ENCODE assay signal across 18 cellular contexts in the genomic region with DNA sequence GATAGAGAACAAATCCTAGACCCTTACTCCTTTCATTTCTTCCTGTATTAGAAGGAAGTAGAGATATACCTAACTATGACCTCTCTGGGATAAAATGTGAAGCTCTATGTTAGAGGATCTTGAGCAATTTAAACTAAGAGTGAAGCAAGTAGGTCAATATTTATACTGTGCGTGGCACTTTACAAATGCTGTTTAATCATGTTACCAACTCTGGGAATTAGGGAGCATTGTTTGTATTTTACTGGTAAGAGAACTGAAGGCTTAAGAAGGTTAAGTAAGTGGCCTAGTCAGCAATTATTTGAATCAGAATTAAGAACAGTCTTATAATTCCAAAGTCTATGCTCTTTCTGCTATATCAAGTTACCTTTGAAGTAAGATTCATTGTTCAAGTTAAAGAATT. TPM values are rescaled to one million over a fixed set of nuclear protein-coding genes. Genes with fewer than 3 reads are reported as not detected.
DNase-seq lines count a peak whose midpoint lies in the region; ATAC-seq and TF ChIP-seq lines count a peak whose summit lies in the region.
"Had no signal": no experiment of that assay in that cellular context is flagged by ENCODE, and none has a peak within 500 bp of the region (broad histone marks: within the 10 kb centered on the region; RNA-seq: fewer than 3 reads in every experiment).

No MANE protein-coding gene starts in this region.

- H3K27me3 Mint-ChIP-seq in activated naive CD4-positive, alpha-beta T cell treated with anti-CD3 and anti-CD28 coated beads for 36 hours (ENCODE audit: low read depth) = peaks cover 11% of the 10 kb centered on the region

- H3K27ac Mint-ChIP-seq in activated naive CD4-positive, alpha-beta T cell treated with anti-CD3 and anti-CD28 coated beads for 36 hours = no peak overlapping the region
- H3K27ac Mint-ChIP-seq: stimulated activated naive B cell treated with anti-CD40 and anti-IgM and Interleukin-4, amounts not matched to agents 10 μg/mL and 1 μg/mL and 100 μg/mL, for 72 hours had no signal

- no peak overlapping the region for H3K4me3 Mint-ChIP-seq in activated naive CD4-positive, alpha-beta T cell treated with anti-CD3 and anti-CD28 coated beads for 36 hours
- H3K4me3 Mint-ChIP-seq: naive thymus-derived CD4-positive, alpha-beta T cell; stimulated activated naive B cell treated with anti-CD40 and anti-IgM and Interleukin-4, amounts not matched to agents 10 μg/mL and 1 μg/mL and 100 μg/mL, for 72 hours had no signal

- CTCF ChIA-PET in activated naive CD4-positive, alpha-beta T cell treated with anti-CD3 and anti-CD28 coated beads for 36 hours (lab: Charles Lee) = no interaction called here

- H3K36me3 ChIP-seq in body of pancreas (replicated peaks in 1 of 2; ENCODE audit: insufficient read depth in 1 of 2, low read depth in 2 of 2) (no peaks in the 10 kb centered on the region), tibial artery (no peaks in the 10 kb centered on the region)

- intact Hi-C loops in body of pancreas (cut with DNase I) (no loop called here), tibial artery (cut with DNase I; ENCODE audit: low total_unique reads) (no loop called here)
- intact Hi-C loops in activated naive CD4-positive, alpha-beta T cell treated with anti-CD3 and anti-CD28 coated beads for 36 hours (cut with micrococcal nuclease) = no loop called here

- TF ChIP-seq CTCF in LNCaP clone FGC (IDR thresholded peaks at IDR 0.05; ENCODE audit: control insufficient read depth, extremely low read depth, insufficient read depth) (no peak), body of pancreas (IDR thresholded peaks at IDR 0.05) (no peak), tibial artery (IDR thresholded peaks at IDR 0.05) (no peak)

- H3K36me3 Mint-ChIP-seq in activated naive CD4-positive, alpha-beta T cell treated with anti-CD3 and anti-CD28 coated beads for 36 hours (ENCODE audit: low read depth) = no peaks in the 10 kb centered on the region
- H3K36me3 Mint-ChIP-seq: naive thymus-derived CD4-positive, alpha-beta T cell; stimulated activated naive B cell treated with anti-CD40 and anti-IgM and Interleukin-4, amounts not matched to agents 10 μg/mL and 1 μg/mL and 100 μg/mL, for 72 hours had no signal

- 12 to 25% methylated on average over 1 of the region's 1 CpG for WGBS in body of pancreas, 2 donors

- H3K27ac ChIP-seq in body of pancreas = peak overlapping the region in 2 of 4 donors; percentile 18 to 40
- H3K27ac ChIP-seq in tibial artery = peak overlapping the region; percentile 58 to 60
- H3K27ac ChIP-seq: C4-2B had no signal

- H3K4me1 ChIP-seq in body of pancreas = peaks cover 36% of the 10 kb centered on the region
- H3K4me1 ChIP-seq in tibial artery = peaks cover 0 to 89% (median 12%) of the 10 kb centered on the region in 4 donors

- no peak for TF ChIP-seq POLR2A in body of pancreas (IDR thresholded peaks at IDR 0.05)

- H3K9me3 ChIP-seq in body of pancreas (no peaks in the 10 kb centered on the region), tibial artery (no peaks in the 10 kb centered on the region)

- H3K27me3 ChIP-seq in body of pancreas (no peaks in the 10 kb centered on the region), tibial artery (no peaks in the 10 kb centered on the region)

- peak; percentile 79 for ATAC-seq in body of pancreas
- peak; percentile 91 for ATAC-seq in left lobe of liver
- ATAC-seq: naive thymus-derived CD4-positive, alpha-beta T cell; right cardiac atrium; stimulated activated naive B cell treated with anti-CD40 and anti-IgM and Interleukin-4, amounts not matched to agents 10 μg/mL and 1 μg/mL and 100 μg/mL, for 72 hours had no signal

- no peak overlapping the region for H3K4me3 ChIP-seq in LNCaP clone FGC (ENCODE audit: low read depth, low read length)
- no peak overlapping the region for H3K4me3 ChIP-seq in body of pancreas
- H3K4me3 ChIP-seq in tibial artery = no peak overlapping the region

- H3K9me3 Mint-ChIP-seq in activated naive CD4-positive, alpha-beta T cell treated with anti-CD3 and anti-CD28 coated beads for 36 hours = no peaks in the 10 kb centered on the region
- H3K9me3 Mint-ChIP-seq: stimulated activated naive B cell treated with anti-CD40 and anti-IgM and Interleukin-4, amounts not matched to agents 10 μg/mL and 1 μg/mL and 100 μg/mL, for 72 hours had no signal

- DNase-seq in LNCaP clone FGC (ENCODE audit: low read depth) (peak; percentile 66), body of pancreas (no peak), left lobe of liver (ENCODE audit: low spot score) (no peak), tibial artery (no peak), iPS-NIHi11 (ENCODE audit: low spot score) (no peak), hippocampal formation (lab: John Stamatoyannopoulos, UW) (no peak)
- DNase-seq in activated naive CD4-positive, alpha-beta T cell treated with anti-CD3 and anti-CD28 coated beads for 36 hours = no peak
- DNase-seq: activated CD4-positive, CD25-positive, alpha-beta regulatory T cell; activated T-cell treated with anti-CD3 and anti-CD28 coated beads, Interleukin-2, amount 50 U/mL, for 1 hour; amygdala; dermis blood vessel endothelial cell; islet precursor cell; naive thymus-derived CD4-positive, alpha-beta T cell; NCI-H2171; right cardiac atrium; stimulated activated naive B cell treated with anti-CD40 and anti-IgM and Interleukin-4, amounts not matched to agents 10 μg/mL and 1 μg/mL and 100 μg/mL, for 72 hours; SW 1271 had no signal

- H3K4me1 Mint-ChIP-seq in activated naive CD4-positive, alpha-beta T cell treated with anti-CD3 and anti-CD28 coated beads for 36 hours (ENCODE audit: low read depth) = peaks cover 8% of the 10 kb centered on the region

RNA-seq across cellular contexts. Expression of gene TNC, which starts 12.0 kb away (rescaled TPM):
- total RNA-seq in body of pancreas = 1 to 10 TPM; 1.6 to 4.2 TPM
- 2.9 TPM for total RNA-seq in left lobe of liver
- under 1 TPM; 0.05 to 0.12 TPM for total RNA-seq in activated naive CD4-positive, alpha-beta T cell treated with anti-CD3 and anti-CD28 coated beads for 36 hours
